ENCODE assay signal across 35 cellular contexts in the genomic region with DNA sequence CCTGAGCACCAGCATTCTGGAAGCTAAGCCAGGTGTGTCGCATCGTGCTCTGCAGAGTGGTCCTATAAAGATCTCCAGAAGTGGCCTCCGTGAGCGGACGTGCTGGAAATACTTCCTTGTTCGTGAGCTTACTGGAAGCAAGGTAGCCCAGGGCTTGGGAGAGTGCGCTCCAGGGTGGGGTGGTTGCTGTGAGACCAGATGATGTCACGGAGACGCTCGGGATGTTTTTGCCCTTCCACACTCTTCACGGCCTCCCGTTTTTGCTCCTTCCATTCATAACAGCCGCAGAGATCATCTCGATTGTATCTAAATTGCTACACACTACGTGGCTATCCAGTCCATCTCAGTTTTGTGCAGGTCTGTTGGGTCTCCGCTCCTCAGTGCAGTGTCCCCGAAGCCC.
"Had no signal": no experiment of that assay in that cellular context is flagged by ENCODE, and none has a peak within 500 bp of the region (broad histone marks: within the 10 kb centered on the region; RNA-seq: fewer than 3 reads in every experiment).

No MANE protein-coding gene starts in this region.

- H3K27me3 Mint-ChIP-seq: activated naive CD8-positive, alpha-beta T cell treated with anti-CD3 and anti-CD28 coated beads for 36 hours had no signal

- H3K36me3 Mint-ChIP-seq: activated CD4-positive, alpha-beta memory T cell treated with anti-CD3 and anti-CD28 coated beads for 36 hours; activated naive CD8-positive, alpha-beta T cell treated with anti-CD3 and anti-CD28 coated beads for 36 hours had no signal

- H3K27ac ChIP-seq: adrenal gland, body of pancreas, brain microvascular endothelial cell, breast epithelium, VCaP had no signal

- H3K9me3 Mint-ChIP-seq: activated B cell treated with CpG ODN at 0.5 μM for 24 hours; activated CD4-positive, alpha-beta memory T cell treated with anti-CD3 and anti-CD28 coated beads for 36 hours; activated CD4-positive, alpha-beta T cell treated with anti-CD3 and anti-CD28 coated beads, Interleukin-2, amount 10 ng/mL, durations not matched to agents 24 days and 14 days; activated CD8-positive, alpha-beta T cell treated with anti-CD3 and anti-CD28 coated beads for 36 hours; activated naive CD4-positive, alpha-beta T cell treated with anti-CD3 and anti-CD28 coated beads for 36 hours; activated naive CD8-positive, alpha-beta T cell treated with anti-CD3 and anti-CD28 coated beads for 36 hours; activated T-cell treated with anti-CD3 and anti-CD28 coated beads, Interleukin-2, amount 50 U/mL, for 4 hours; activated T-cell treated with anti-CD3 and anti-CD28 coated beads, Interleukin-2, amount 50 U/mL, for 72 hours; activated T-helper 1 cell treated with anti-CD3 and anti-CD28 coated beads, Interleukin-12 subunit alpha, Interleukin-12 subunit beta, Interleukin-2, Interleukin-4 antibody, amounts not matched to agents 30 ng/mL and 10 ng/mL and 1 ng/mL, durations not matched to agents 14 hours and 24 hours and 36 hours; activated T-helper 17 cell treated with anti-CD3 and anti-CD28 coated beads, Interleukin-2, amount 50 U/mL, for 72 hours; T-helper 1 cell treated with Interleukin-12 subunit alpha and Interleukin-12 subunit beta and Interleukin-4 antibody, amounts not matched to agents 30 μg/mL and 1 μg/mL, for 36 hours; T-helper 2 cell treated with Interferon-gamma antibody and Interleukin-4, amounts not matched to agents 5 μg/mL and 100 μg/mL, for 36 hours had no signal

- H3K27me3 ChIP-seq: body of pancreas, brain microvascular endothelial cell had no signal

- H3K4me3 Mint-ChIP-seq: activated B cell treated with CpG ODN at 0.5 μM for 24 hours; activated CD4-positive, alpha-beta memory T cell treated with anti-CD3 and anti-CD28 coated beads for 36 hours; activated CD4-positive, alpha-beta T cell treated with anti-CD3 and anti-CD28 coated beads, Interleukin-2, amount 10 ng/mL, durations not matched to agents 24 days and 14 days; activated CD8-positive, alpha-beta T cell treated with anti-CD3 and anti-CD28 coated beads for 36 hours; activated naive CD4-positive, alpha-beta T cell treated with anti-CD3 and anti-CD28 coated beads for 36 hours; activated naive CD8-positive, alpha-beta T cell treated with anti-CD3 and anti-CD28 coated beads for 36 hours; activated T-cell treated with anti-CD3 and anti-CD28 coated beads, Interleukin-2, amount 50 U/mL, for 4 hours; activated T-cell treated with anti-CD3 and anti-CD28 coated beads, Interleukin-2, amount 50 U/mL, for 72 hours; activated T-helper 1 cell treated with anti-CD3 and anti-CD28 coated beads, Interleukin-12 subunit alpha, Interleukin-12 subunit beta, Interleukin-2, Interleukin-4 antibody, amounts not matched to agents 30 ng/mL and 10 ng/mL and 1 ng/mL, durations not matched to agents 14 hours and 24 hours and 36 hours; activated T-helper 17 cell treated with anti-CD3 and anti-CD28 coated beads, Interleukin-2, amount 50 U/mL, for 72 hours; T-helper 1 cell treated with Interleukin-12 subunit alpha and Interleukin-12 subunit beta and Interleukin-4 antibody, amounts not matched to agents 30 μg/mL and 1 μg/mL, for 36 hours; T-helper 2 cell treated with Interferon-gamma antibody and Interleukin-4, amounts not matched to agents 5 μg/mL and 100 μg/mL, for 36 hours had no signal

- H3K4me3 ChIP-seq: adrenal gland, body of pancreas, breast epithelium had no signal

- H3K27ac Mint-ChIP-seq: activated B cell treated with CpG ODN at 0.5 μM for 24 hours; activated CD4-positive, alpha-beta memory T cell treated with anti-CD3 and anti-CD28 coated beads for 36 hours; activated CD4-positive, alpha-beta T cell treated with anti-CD3 and anti-CD28 coated beads, Interleukin-2, amount 10 ng/mL, durations not matched to agents 24 days and 14 days; activated CD8-positive, alpha-beta T cell treated with anti-CD3 and anti-CD28 coated beads for 36 hours; activated naive CD4-positive, alpha-beta T cell treated with anti-CD3 and anti-CD28 coated beads for 36 hours; activated naive CD4-positive, alpha-beta T cell treated with anti-CD3 and anti-CD28 coated beads, Interleukin-2, amount 50 U/mL, for 72 hours; activated naive CD8-positive, alpha-beta T cell treated with anti-CD3 and anti-CD28 coated beads for 36 hours; activated T-cell treated with anti-CD3 and anti-CD28 coated beads, Interleukin-2, amount 50 U/mL, for 72 hours; activated T-helper 1 cell treated with anti-CD3 and anti-CD28 coated beads, Interleukin-12 subunit alpha, Interleukin-12 subunit beta, Interleukin-2, Interleukin-4 antibody, amounts not matched to agents 30 ng/mL and 10 ng/mL and 1 ng/mL, durations not matched to agents 14 hours and 24 hours and 36 hours; activated T-helper 17 cell treated with anti-CD3 and anti-CD28 coated beads, Interleukin-2, amount 50 U/mL, for 72 hours; T-helper 1 cell treated with Interleukin-12 subunit alpha and Interleukin-12 subunit beta and Interleukin-4 antibody, amounts not matched to agents 30 μg/mL and 1 μg/mL, for 36 hours; T-helper 2 cell treated with Interferon-gamma antibody and Interleukin-4, amounts not matched to agents 5 μg/mL and 100 μg/mL, for 36 hours had no signal

- H3K4me1 ChIP-seq: adrenal gland, breast epithelium had no signal

- DNase-seq: activated B cell treated with CpG ODN at 0.5 μM for 24 hours; activated CD4-positive, alpha-beta memory T cell treated with anti-CD3 and anti-CD28 coated beads for 36 hours; activated CD4-positive, alpha-beta T cell treated with anti-CD3 and anti-CD28 coated beads for 4 hours; activated CD4-positive, alpha-beta T cell treated with anti-CD3 and anti-CD28 coated beads, Interleukin-2, amount 10 ng/mL, durations not matched to agents 24 days and 14 days; activated CD4-positive, alpha-beta T cell treated with anti-CD3 and anti-CD28 coated beads, Interleukin-2, amount 50 U/mL, for 1 hour; activated CD4-positive, alpha-beta T cell treated with anti-CD3 and anti-CD28 coated beads, Interleukin-2, amount 50 U/mL, for 4 hours; activated CD4-positive, CD25-positive, alpha-beta regulatory T cell treated with anti-CD3 and anti-CD28 coated beads, Interleukin-2, amount 50 U/mL, for 72 hours; activated CD8-positive, alpha-beta memory T cell treated with anti-CD3 and anti-CD28 coated beads, Interleukin-2, amount 50 U/mL, for 4 hours; activated CD8-positive, alpha-beta T cell treated with anti-CD3 and anti-CD28 coated beads for 36 hours; activated effector memory CD4-positive, alpha-beta T cell treated with anti-CD3 and anti-CD28 coated beads, Interleukin-2, amount 50 U/mL, for 16 hours; activated gamma-delta T cell treated with Interleukin-2 at 50 U/mL for 16 hours; activated naive CD4-positive, alpha-beta T cell; activated naive CD4-positive, alpha-beta T cell treated with anti-CD3 and anti-CD28 coated beads for 36 hours; activated naive CD4-positive, alpha-beta T cell treated with anti-CD3 and anti-CD28 coated beads, Interleukin-2, amount 50 U/mL, for 16 hours; activated naive CD8-positive, alpha-beta T cell treated with anti-CD3 and anti-CD28 coated beads for 36 hours; activated T-cell treated with anti-CD3 and anti-CD28 coated beads for 4 hours; activated T-cell treated with anti-CD3 and anti-CD28 coated beads, Interleukin-2, amount 50 U/mL, for 1 hour; activated T-cell treated with anti-CD3 and anti-CD28 coated beads, Interleukin-2, amount 50 U/mL, for 4 hours; activated T-cell treated with anti-CD3 and anti-CD28 coated beads, Interleukin-2, amount 50 U/mL, for 72 hours; adrenal gland; amniotic stem cell; aorta; body of pancreas; brain microvascular endothelial cell; central memory CD4-positive, alpha-beta T cell; T-helper 1 cell; T-helper 2 cell; T-helper 9 cell had no signal

- ATAC-seq: activated CD8-positive, alpha-beta T cell treated with anti-CD3 and anti-CD28 coated beads for 36 hours; activated naive CD4-positive, alpha-beta T cell treated with anti-CD3 and anti-CD28 coated beads, Interleukin-2, amount 50 U/mL, for 72 hours; activated T-cell treated with anti-CD3 and anti-CD28 coated beads, Interleukin-2, amount 50 U/mL, for 4 hours; activated T-cell treated with anti-CD3 and anti-CD28 coated beads, Interleukin-2, amount 50 U/mL, for 72 hours; activated T-helper 17 cell treated with anti-CD3 and anti-CD28 coated beads, Interleukin-2, amount 50 U/mL, for 72 hours; body of pancreas had no signal

- H3K9me3 ChIP-seq: adrenal gland, body of pancreas, breast epithelium had no signal

- H3K36me3 ChIP-seq: adrenal gland, brain microvascular endothelial cell, breast epithelium had no signal
